In the genomic region with DNA sequence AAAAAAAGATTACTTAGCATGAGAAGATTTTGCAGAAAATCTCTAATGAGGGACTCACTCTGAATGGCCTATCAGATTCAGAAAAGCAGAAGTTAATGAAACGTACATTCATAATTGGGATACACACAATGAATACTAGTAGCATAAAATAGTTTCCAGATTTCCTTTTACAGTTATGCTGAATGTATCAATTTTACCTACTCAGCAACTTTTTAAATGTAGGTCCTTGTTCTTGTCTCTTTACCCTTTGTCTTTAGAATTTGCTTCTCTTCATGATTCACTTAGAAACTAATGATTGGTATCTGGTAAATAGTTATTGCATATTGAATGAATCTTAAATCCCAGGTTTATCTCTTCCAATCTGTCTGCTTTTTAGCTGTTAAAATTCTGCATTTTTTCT, we compare ENCODE assay signal across 22 cellular contexts.
"Had no signal": no experiment of that assay in that cellular context is flagged by ENCODE, and none has a peak within 500 bp of the region (broad histone marks: within the 10 kb centered on the region; RNA-seq: fewer than 3 reads in every experiment).

No MANE protein-coding gene starts in this region.

- ATAC-seq: Panc1, PC-3, T-cell had no signal

- H3K9ac ChIP-seq: SK-N-SH had no signal

- DNase-seq: Karpas-422, KG1, MG63, NCI-H1092, NCI-H1105 treated with DMSO at 0.1 percent for 48 hours, NCI-H1417 treated with DMSO at 0.1 percent for 48 hours, NCI-H146, NCI-H1694 treated with DMSO at 0.1 percent for 48 hours, NCI-H1930, NCI-H2081, NCI-H2107, NCI-H2227 treated with DMSO at 0.1 percent for 48 hours, NCI-H524 treated with DMSO at 0.1 percent for 48 hours, NCI-H69, NCI-H774, PC-3, SHP77, SK-N-SH, SW 1271, T-cell had no signal

- H3K4me2 ChIP-seq: SK-N-SH had no signal

- H3K36me3 ChIP-seq: MG63 had no signal

- H3K27me3 ChIP-seq: MG63 had no signal

- H3K4me3 ChIP-seq: MG63 had no signal

- H3K27ac ChIP-seq: RWPE1 had no signal

- H3K9me3 ChIP-seq: MG63, SK-N-SH had no signal
